In genomic region chr3:155354658-155355057, GRCh38 we compare ENCODE assay signal across 22 cellular contexts.
"Had no signal": no experiment of that assay in that cellular context is flagged by ENCODE, and none has a peak within 500 bp of the region (broad histone marks: within the 10 kb centered on the region; RNA-seq: fewer than 3 reads in every experiment).

No MANE protein-coding gene starts in this region.

- H3K4me3 ChIP-seq: MG63, Peyer's patch, SJSA1 had no signal

- H3K27me3 ChIP-seq: MG63, Peyer's patch, SJSA1 had no signal

- H3K9me3 ChIP-seq: Peyer's patch, SJSA1 had no signal

- ATAC-seq: activated CD4-positive, CD25-positive, alpha-beta regulatory T cell treated with anti-CD3 and anti-CD28 coated beads, Interleukin-2, amount 50 U/mL, for 24 hours; activated CD8-positive, alpha-beta T cell treated with anti-CD3 and anti-CD28 coated beads, Interleukin-2, amount 10 ng/mL, durations not matched to agents 7 days and 5 days; SK-N-SH treated with all-trans-retinoic acid at 6 μM for 48 hours had no signal

- H3K27ac ChIP-seq: KMS-11, Peyer's patch, RWPE1, SJSA1 had no signal

- DNase-seq: activated CD4-positive, alpha-beta T cell treated with anti-CD3 and anti-CD28 coated beads for 48 hours; activated CD4-positive, alpha-beta T cell treated with anti-CD3 and anti-CD28 coated beads, Interleukin-2, amount 50 U/mL, for 4 hours; activated CD8-positive, alpha-beta memory T cell treated with anti-CD3 and anti-CD28 coated beads, Interleukin-2, amount 50 U/mL, for 48 hours; activated CD8-positive, alpha-beta T cell treated with anti-CD3 and anti-CD28 coated beads, Interleukin-2, amount 10 ng/mL, durations not matched to agents 7 days and 5 days; activated T-cell treated with anti-CD3 and anti-CD28 coated beads, Interleukin-2, amount 50 U/mL, for 1 hour; aorta; MG63; MV-4-11; NCI-H1092 treated with DMSO at 0.1 percent for 48 hours; NCI-H1436; NCI-H187; NCI-H2081; NCI-H510A treated with DMSO at 0.1 percent for 48 hours; NCI-H69; Peyer's patch; SHP77; SW 1271 had no signal

- H3K9ac ChIP-seq: KMS-11 had no signal

- H3K4me2 ChIP-seq: KMS-11 had no signal

- H3K36me3 ChIP-seq: MG63, Peyer's patch, SJSA1 had no signal

- H3K4me1 ChIP-seq: Peyer's patch, SJSA1 had no signal
